In the genomic region with DNA sequence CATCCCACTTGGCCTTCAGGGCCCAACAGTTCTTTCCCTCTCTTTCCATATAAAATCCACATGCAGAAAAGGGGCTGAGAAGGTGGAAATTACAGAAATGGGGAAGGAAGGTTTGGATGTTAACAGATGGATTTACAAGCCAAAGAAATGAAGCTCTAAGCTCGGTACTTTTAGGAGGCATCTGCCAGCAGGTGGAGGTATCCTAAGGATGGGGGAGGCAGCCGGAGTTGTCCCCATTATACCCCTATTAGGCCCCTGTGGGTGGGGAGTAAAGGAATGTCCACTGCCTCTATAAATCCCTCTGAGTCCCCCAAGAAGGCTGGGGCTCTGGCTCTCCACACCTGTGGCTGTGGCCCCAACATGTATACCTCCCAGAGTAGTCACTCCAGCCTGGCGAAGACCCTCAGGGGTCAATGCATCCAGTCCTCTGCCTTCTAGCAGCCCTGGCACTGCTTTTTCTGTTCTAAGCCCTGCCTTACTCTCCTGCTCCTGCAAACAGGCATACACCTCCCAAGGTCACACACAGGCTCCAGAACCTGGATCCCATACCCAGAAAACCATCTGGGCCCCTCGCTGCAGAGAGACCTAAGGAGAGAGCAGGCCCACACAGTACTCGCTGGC, we compare ENCODE assay signal across 10 cellular contexts. TPM values are rescaled to one million over a fixed set of nuclear protein-coding genes. Genes with fewer than 3 reads are reported as not detected.
A peak's percentile ranks its signal among the peaks of the same experiment; 100 is the strongest.
DNase-seq lines count a peak whose midpoint lies in the region; ATAC-seq, FAIRE-seq and TF ChIP-seq lines count a peak whose summit lies in the region.
"Had no signal": no experiment of that assay in that cellular context is flagged by ENCODE, and none has a peak within 500 bp of the region (broad histone marks: within the 10 kb centered on the region; RNA-seq: fewer than 3 reads in every experiment).

No MANE protein-coding gene starts in this region.

- SMC1A ChIA-PET in GM12878 (lab: Charles Lee; ENCODE audit: uncharacterized antibody, unreplicated experiment) = no interaction called here

- H3K4me2 ChIP-seq in GM12878 (ENCODE audit: control insufficient read depth, insufficient read depth) = peak overlapping the region; percentile 87

- H3K4me1 Mint-ChIP-seq in CD8-positive, alpha-beta memory T cell = peaks cover 17 to 33% (median 29%) of the 10 kb centered on the region in 3 donors
- H3K4me1 Mint-ChIP-seq in IgD-negative memory B cell (peaks cover 14 to 26% (median 21%) of the 10 kb centered on the region in 3 donors), natural killer cell (peaks cover 12 to 29% of the 10 kb centered on the region in 2 donors)

- DNase-seq in CD8-positive, alpha-beta memory T cell = no peak
- DNase-seq in GM12878 (ENCODE audit: low read depth, low spot score) (no peak), natural killer cell (no peak), posterior vena cava (ENCODE audit: low spot score) (no peak), heart right ventricle (no peak), D721Med (ENCODE audit: insufficient read length, low spot score) (no peak)
- no peak for DNase-seq in activated effector memory CD4-positive, alpha-beta T cell treated with anti-CD3 and anti-CD28 coated beads, Interleukin-2, amount 50 U/mL, for 16 hours

- peak overlapping the region; percentile 77 to 94 (median 87) for H3K4me3 Mint-ChIP-seq in CD8-positive, alpha-beta memory T cell
- H3K4me3 Mint-ChIP-seq in IgD-negative memory B cell = peak overlapping the region; percentile 86 to 95 (median 91)
- peak overlapping the region; percentile 78 for H3K4me3 Mint-ChIP-seq in natural killer cell

- H2AFZ ChIP-seq in GM12878 (ENCODE audit: control insufficient read depth, low read depth, low read length) = no peak overlapping the region

- no peak for TF ChIP-seq EP300 in GM12878 (IDR thresholded peaks at IDR 0.05; ENCODE audit: borderline replicate concordance in 1 of 2, control insufficient read depth in 1 of 2, low read depth in 2 of 2, low read length in 2 of 2)

- no peaks in the 10 kb centered on the region for H3K36me3 ChIP-seq in CD8-positive, alpha-beta memory T cell (ENCODE audit: insufficient read depth, low read length)
- H3K36me3 ChIP-seq in GM12878 (ENCODE audit: control insufficient read depth in 2 of 2, insufficient read depth in 2 of 2, low read length in 1 of 2) (no peaks in the 10 kb centered on the region; a peak in 1 of 4 replicates), heart right ventricle (no peaks in the 10 kb centered on the region)
- H3K36me3 ChIP-seq: ascending aorta had no signal

- 16% methylated on average over 5 of the region's 5 CpGs for WGBS in GM12878 (ENCODE audit: insufficient coverage, insufficient replicate concordance, low lambda C conversion rate, missing lambda C conversion rate)
- WGBS in heart right ventricle, 2 donors = 49 to 61% methylated on average over 5 of the region's 5 CpGs

- H3K9me3 ChIP-seq in CD8-positive, alpha-beta memory T cell (ENCODE audit: low read length) = no peaks in the 10 kb centered on the region
- H3K9me3 ChIP-seq in GM12878 (replicated peaks; ENCODE audit: control insufficient read depth, insufficient read depth, low read length) (no peaks in the 10 kb centered on the region), heart right ventricle (no peaks in the 10 kb centered on the region)
- H3K9me3 ChIP-seq: ascending aorta had no signal

- no peak overlapping the region for H3K4me3 ChIP-seq in CD8-positive, alpha-beta memory T cell (ENCODE audit: low read length)
- H3K4me3 ChIP-seq in GM12878 (peak overlapping the region; percentile 99), heart right ventricle (peak overlapping the region in 2 of 10 donors; percentile 61 to 64)

- H3K27ac ChIP-seq in CD8-positive, alpha-beta memory T cell (ENCODE audit: low read depth, low read length) = no peak overlapping the region
- peak overlapping the region; percentile 80 for H3K27ac ChIP-seq in GM12878 (ENCODE audit: control insufficient read depth, insufficient read depth)
- H3K27ac ChIP-seq in heart right ventricle = no peak overlapping the region
- H3K27ac ChIP-seq: ascending aorta had no signal

- intact Hi-C loops in GM12878 (cut with micrococcal nuclease; ENCODE audit: unreplicated experiment) = no loop called here
- intact Hi-C loops in natural killer cell (cut with micrococcal nuclease) = no loop called here
- intact Hi-C loops in posterior vena cava (cut with DNase I) = no loop called here
- intact Hi-C loops in heart right ventricle (cut with DNase I) = no loop called here

- peaks cover under 1 to 3% of the 10 kb centered on the region in 2 donors for H3K27me3 Mint-ChIP-seq in CD8-positive, alpha-beta memory T cell
- H3K27me3 Mint-ChIP-seq in IgD-negative memory B cell = no peaks in the 10 kb centered on the region
- H3K27me3 Mint-ChIP-seq in natural killer cell (ENCODE audit: low read depth in 2 of 2) = peaks cover 1 to 5% of the 10 kb centered on the region in 2 donors

- POLR2A ChIA-PET in CD8-positive, alpha-beta memory T cell (lab: Charles Lee) = no interaction called here
- POLR2A ChIA-PET in GM12878 (lab: Charles Lee) = no interaction called here

- peaks cover under 1% of the 10 kb centered on the region; the same call in 1 of the 2 replicates for H4K20me1 ChIP-seq in GM12878 (ENCODE audit: control insufficient read depth, insufficient read depth)

- CTCF ChIA-PET in CD8-positive, alpha-beta memory T cell (lab: Charles Lee) = no interaction called here
- CTCF ChIA-PET in GM12878 (lab: Yijun Ruan, JAX) = interaction anchor here (2.9 kb wide), 1 partner anchor 48 kb away, joined by 10 read pairs; the partner anchor contains the start of gene CCT7

- peaks cover 18% of the 10 kb centered on the region for H3K4me1 ChIP-seq in CD8-positive, alpha-beta memory T cell (ENCODE audit: insufficient read depth, low read length)
- H3K4me1 ChIP-seq in GM12878 (ENCODE audit: control insufficient read depth, insufficient read depth, low read length) (peaks cover 11% of the 10 kb centered on the region), heart right ventricle (peaks cover 0 to 22% (median 15%) of the 10 kb centered on the region in 9 donors)

- ATAC-seq in GM12878 (no peak), natural killer cell (no peak), heart right ventricle (no peak)

- H3K27ac Mint-ChIP-seq in CD8-positive, alpha-beta memory T cell = peak overlapping the region in 7 of 8 donors; percentile 55 to 83 (median 71)
- peak overlapping the region; percentile 31 to 70 (median 67) for H3K27ac Mint-ChIP-seq in IgD-negative memory B cell
- peak overlapping the region in 1 of 2 donors; percentile 28 for H3K27ac Mint-ChIP-seq in natural killer cell

- no peaks in the 10 kb centered on the region for H3K9me3 Mint-ChIP-seq in CD8-positive, alpha-beta memory T cell
- H3K9me3 Mint-ChIP-seq in IgD-negative memory B cell (no peaks in the 10 kb centered on the region), natural killer cell (no peaks in the 10 kb centered on the region)

- peaks cover 0 to 2% (median 1%) of the 10 kb centered on the region in 3 donors for H3K36me3 Mint-ChIP-seq in CD8-positive, alpha-beta memory T cell
- H3K36me3 Mint-ChIP-seq in IgD-negative memory B cell (peaks cover 7% of the 10 kb centered on the region), natural killer cell (no peaks in the 10 kb centered on the region)

- H3K9ac ChIP-seq in GM12878 (ENCODE audit: control insufficient read depth, insufficient read depth, low read length) = peak overlapping the region; percentile 79

- FAIRE-seq in GM12878 (lab: Jason Lieb, UNC) (no peak), D721Med (lab: Jason Lieb, UNC) (no peak)

- BruUV-seq in GM12878 (replicated peaks; lab: Mats Ljungman, UMichigan) = no TSS peak

- no peak for TF ChIP-seq POLR2A in GM12878 (IDR thresholded peaks at IDR 0.05; ENCODE audit: low read depth, low read length)

- in situ Hi-C loops in GM12878 (cut with MboI) = no loop called here

- no peak for TF ChIP-seq CTCF in GM12878 (IDR thresholded peaks at IDR 0.05 in 2 of 3, conservative IDR thresholded peaks at IDR 0.05 in 1 of 3; ENCODE audit: control insufficient read depth in 2 of 3, extremely low read depth in 1 of 3, insufficient read depth in 1 of 3, low read depth in 3 of 3, low read length in 3 of 3)
- no peak for TF ChIP-seq CTCF in natural killer cell (IDR thresholded peaks at IDR 0.05)
- TF ChIP-seq CTCF in heart right ventricle (IDR thresholded peaks at IDR 0.05) = no peak
- no peak for TF ChIP-seq CTCF in D721Med (IDR thresholded peaks at IDR 0.05; ENCODE audit: insufficient read depth, missing control alignments)

- H3K79me2 ChIP-seq in GM12878 (ENCODE audit: control insufficient read depth, insufficient read depth, low read length) = peaks cover 49% of the 10 kb centered on the region

- RAD21 ChIA-PET in GM12878 (lab: Charles Lee; ENCODE audit: unreplicated experiment) = no interaction called here

- H3K27me3 ChIP-seq in CD8-positive, alpha-beta memory T cell (ENCODE audit: insufficient read depth, low read length, poor library complexity, severe bottlenecking) = no peaks in the 10 kb centered on the region
- no peaks in the 10 kb centered on the region for H3K27me3 ChIP-seq in GM12878 (replicated peaks in 1 of 2; ENCODE audit: control insufficient read depth in 2 of 2, insufficient read depth in 2 of 2, low read length in 1 of 2)
- H3K27me3 ChIP-seq in heart right ventricle = peaks cover 6 to 43% (median 30%) of the 10 kb centered on the region in 7 donors
- H3K27me3 ChIP-seq: ascending aorta had no signal

- TF ChIP-seq RAD21 in GM12878 (IDR thresholded peaks at IDR 0.05; ENCODE audit: insufficient read depth, low read depth, low read length) = 0 out of 2 replicates have a peak, but pooled peaks have one; percentile 12

RNA-seq across cellular contexts. Expression of gene FBXO41, which starts 1.2 kb away (rescaled TPM):
- total RNA-seq in CD8-positive, alpha-beta memory T cell = 10 to 100 TPM; 25.3 to 25.6 TPM
- polyA plus RNA-seq in CD8-positive, alpha-beta memory T cell = 2.4 TPM
- 3.8 TPM for polyA plus RNA-seq in IgD-negative memory B cell
- total RNA-seq in GM12878 (2013; cell fraction: nucleolus; rRNA removed) = 29.6 and 30.1 TPM in 2 replicates
- total RNA-seq in GM12878 (2014; rRNA removed) = 11.7 and 14.7 TPM in 2 replicates
- total RNA-seq in GM12878 (2014; rRNA removed; fragmentation: Illumina TruSeq; extraction: Trizol) = 7.4 and 7.9 TPM in 2 replicates
- 37.0 and 38.9 TPM in 2 replicates for total RNA-seq in GM12878 (2021)
- 11.1 TPM for polyA plus RNA-seq in GM12878 (2011; ENCODE audit: low read depth)
- polyA plus RNA-seq in GM12878 (2011; rRNA removed) = 14.5 and 18.9 TPM in 2 replicates
- polyA plus RNA-seq in GM12878 (2011; cell fraction: cytosol; rRNA removed) = 22.8 and 28.9 TPM in 2 replicates
- polyA plus RNA-seq in GM12878 (2011; cell fraction: nucleus; rRNA removed) = 122 and 135 TPM in 2 replicates
- 20.1 and 22.7 TPM in 2 replicates for polyA plus RNA-seq in GM12878 (2012)
- 11.7 and 17.4 TPM in 2 replicates for polyA plus RNA-seq in GM12878 (2014; fragmentation: Illumina TruSeq; extraction: Trizol)
- 1 to 10 TPM; 1.9 to 2.0 TPM for polyA plus RNA-seq in GM12878 (2014; fragmentation: Nextera tagmentation; extraction: Ambion mirVana)
- polyA plus RNA-seq in GM12878 (2014; rRNA removed) = 29.9 and 32.7 TPM in 2 replicates
- polyA plus RNA-seq in GM12878 (2016; fragmentation: Nextera tagmentation; extraction: Ambion mirVana) = 1 to 10 TPM; 2.8 to 4.1 TPM
- polyA minus RNA-seq in GM12878 (2011; rRNA and poly(A)+ RNA removed) = 16.0 and 25.1 TPM in 2 replicates
- polyA minus RNA-seq in GM12878 (2011; cell fraction: cytosol; rRNA and poly(A)+ RNA removed) = 9.6 and 9.8 TPM in 2 replicates
- polyA minus RNA-seq in GM12878 (2011; cell fraction: nucleus; rRNA and poly(A)+ RNA removed) = 19.1 and 28.5 TPM in 2 replicates
- 10 to 100 TPM; 11.5 to 16.4 (median 13.8) TPM for total RNA-seq in natural killer cell
- total RNA-seq in posterior vena cava = 1 to 10 TPM; 1.4 to 1.8 TPM
- 1 to 10 TPM in 3 of 10 donors, under 1 TPM in 7; 0.57 to 1.8 (median 0.80) TPM for total RNA-seq in heart right ventricle
- polyA plus RNA-seq in heart right ventricle = under 1 TPM; 0.12 to 0.51 TPM

RNA-seq across cellular contexts. Expression of gene EGR4, which starts 10.3 kb away (rescaled TPM):
- total RNA-seq in CD8-positive, alpha-beta memory T cell = under 1 TPM; 0.31 to 0.55 TPM
- not detected for polyA plus RNA-seq in CD8-positive, alpha-beta memory T cell
- polyA plus RNA-seq in IgD-negative memory B cell = 0.26 TPM
- 0.15 TPM in 1 of 2 replicates, not detected in the other for total RNA-seq in GM12878 (2013; cell fraction: nucleolus; rRNA removed)
- total RNA-seq in GM12878 (2014; rRNA removed) = not detected in 2 replicates
- not detected in 2 replicates for total RNA-seq in GM12878 (2014; rRNA removed; fragmentation: Illumina TruSeq; extraction: Trizol)
- total RNA-seq in GM12878 (2021) = 0.16 TPM in 1 of 2 replicates, not detected in the other
- polyA plus RNA-seq in GM12878 (2011; ENCODE audit: low read depth) = not detected
- not detected in 2 replicates for polyA plus RNA-seq in GM12878 (2011; rRNA removed)
- not detected in 2 replicates for polyA plus RNA-seq in GM12878 (2011; cell fraction: cytosol; rRNA removed)
- 0.09 and 0.22 TPM in 2 replicates for polyA plus RNA-seq in GM12878 (2011; cell fraction: nucleus; rRNA removed)
- not detected in 2 replicates for polyA plus RNA-seq in GM12878 (2012)
- polyA plus RNA-seq in GM12878 (2014; fragmentation: Illumina TruSeq; extraction: Trizol) = not detected in 2 replicates
- polyA plus RNA-seq in GM12878 (2014; fragmentation: Nextera tagmentation; extraction: Ambion mirVana) = not detected
- polyA plus RNA-seq in GM12878 (2014; rRNA removed) = not detected in 2 replicates
- under 1 TPM in 1 of 2 experiments, not detected in 1; 0.07 TPM for polyA plus RNA-seq in GM12878 (2016; fragmentation: Nextera tagmentation; extraction: Ambion mirVana)
- polyA minus RNA-seq in GM12878 (2011; rRNA and poly(A)+ RNA removed) = not detected in 2 replicates
- polyA minus RNA-seq in GM12878 (2011; cell fraction: cytosol; rRNA and poly(A)+ RNA removed) = not detected in 2 replicates
- polyA minus RNA-seq in GM12878 (2011; cell fraction: nucleus; rRNA and poly(A)+ RNA removed) = 0.12 TPM in 1 of 2 replicates, not detected in the other
- 1 to 10 TPM in 2 of 3 donors, under 1 TPM in 1; 0.28 to 2.6 (median 1.1) TPM for total RNA-seq in natural killer cell
- not detected for total RNA-seq in posterior vena cava
- under 1 TPM in 1 of 10 donors, not detected in 9; 0.36 TPM for total RNA-seq in heart right ventricle
- polyA plus RNA-seq in heart right ventricle = not detected
- total RNA-seq: ascending aorta, left colon had no signal

RNA-seq across cellular contexts. Expression of gene CCT7, which starts 48.9 kb away (rescaled TPM):
- total RNA-seq in CD8-positive, alpha-beta memory T cell = 100 to 1,000 TPM; 750 to 758 TPM
- 263 TPM for polyA plus RNA-seq in CD8-positive, alpha-beta memory T cell
- polyA plus RNA-seq in IgD-negative memory B cell (242 TPM), GM12878 (2011; rRNA removed) (498 and 571 TPM in 2 replicates), GM12878 (2014; fragmentation: Illumina TruSeq; extraction: Trizol) (574 and 674 TPM in 2 replicates), GM12878 (2014; fragmentation: Nextera tagmentation; extraction: Ambion mirVana) (100 to 1,000 TPM; 206 to 377 TPM), GM12878 (2014; rRNA removed) (530 and 598 TPM in 2 replicates), GM12878 (2016; fragmentation: Nextera tagmentation; extraction: Ambion mirVana) (100 to 1,000 TPM; 455 to 510 TPM), heart right ventricle (100 to 1,000 TPM; 209 to 332 TPM)
- total RNA-seq in GM12878 (2013; cell fraction: nucleolus; rRNA removed) = 85.4 and 96.2 TPM in 2 replicates
- total RNA-seq in GM12878 (2014; rRNA removed) (468 and 475 TPM in 2 replicates), GM12878 (2014; rRNA removed; fragmentation: Illumina TruSeq; extraction: Trizol) (472 and 478 TPM in 2 replicates), GM12878 (2021) (474 and 494 TPM in 2 replicates), natural killer cell (100 to 1,000 TPM in 2 of 3 donors, 10 to 100 TPM in 1; 82.3 to 114 (median 112) TPM), posterior vena cava (100 to 1,000 TPM; 190 to 234 TPM), heart right ventricle (100 to 1,000 TPM; 162 to 213 (median 177) TPM)
- polyA plus RNA-seq in GM12878 (2011; ENCODE audit: low read depth) = 269 TPM
- 415 and 490 TPM in 2 replicates for polyA plus RNA-seq in GM12878 (2011; cell fraction: cytosol; rRNA removed)
- 162 and 206 TPM in 2 replicates for polyA plus RNA-seq in GM12878 (2011; cell fraction: nucleus; rRNA removed)
- polyA plus RNA-seq in GM12878 (2012) = 217 and 463 TPM in 2 replicates
- polyA minus RNA-seq in GM12878 (2011; rRNA and poly(A)+ RNA removed) = 387 and 498 TPM in 2 replicates
- polyA minus RNA-seq in GM12878 (2011; cell fraction: cytosol; rRNA and poly(A)+ RNA removed) = 110 and 130 TPM in 2 replicates
- polyA minus RNA-seq in GM12878 (2011; cell fraction: nucleus; rRNA and poly(A)+ RNA removed) = 69.8 and 106 TPM in 2 replicates

RNA-seq across cellular contexts. Expression of gene PRADC1, which starts 50.0 kb away (rescaled TPM):
- total RNA-seq in CD8-positive, alpha-beta memory T cell = 10 to 100 TPM; 21.1 to 24.9 TPM
- 27.2 TPM for polyA plus RNA-seq in CD8-positive, alpha-beta memory T cell
- polyA plus RNA-seq in IgD-negative memory B cell (12.4 TPM), GM12878 (2011; rRNA removed) (5.1 and 8.9 TPM in 2 replicates), GM12878 (2014; fragmentation: Illumina TruSeq; extraction: Trizol) (6.2 and 12.6 TPM in 2 replicates), GM12878 (2014; fragmentation: Nextera tagmentation; extraction: Ambion mirVana) (1 to 10 TPM; 3.7 to 8.1 TPM), GM12878 (2014; rRNA removed) (14.9 and 16.1 TPM in 2 replicates), GM12878 (2016; fragmentation: Nextera tagmentation; extraction: Ambion mirVana) (10 to 100 TPM; 31.5 to 39.0 TPM), heart right ventricle (100 to 1,000 TPM; 109 to 221 TPM)
- total RNA-seq in GM12878 (2013; cell fraction: nucleolus; rRNA removed) = 1.1 and 2.2 TPM in 2 replicates
- total RNA-seq in GM12878 (2014; rRNA removed) (16.9 and 18.6 TPM in 2 replicates), GM12878 (2014; rRNA removed; fragmentation: Illumina TruSeq; extraction: Trizol) (11.7 and 12.4 TPM in 2 replicates), GM12878 (2021) (13.4 and 15.7 TPM in 2 replicates), natural killer cell (1 to 10 TPM; 8.3 to 9.7 (median 9.1) TPM), posterior vena cava (10 to 100 TPM; 16.8 to 23.5 TPM), heart right ventricle (10 to 100 TPM; 61.2 to 96.5 (median 76.6) TPM)
- 4.2 TPM for polyA plus RNA-seq in GM12878 (2011; ENCODE audit: low read depth)
- 13.5 and 18.2 TPM in 2 replicates for polyA plus RNA-seq in GM12878 (2011; cell fraction: cytosol; rRNA removed)
- 7.2 and 7.9 TPM in 2 replicates for polyA plus RNA-seq in GM12878 (2011; cell fraction: nucleus; rRNA removed)
- polyA plus RNA-seq in GM12878 (2012) = 6.9 and 7.9 TPM in 2 replicates
- polyA minus RNA-seq in GM12878 (2011; rRNA and poly(A)+ RNA removed) = 5.1 and 11.0 TPM in 2 replicates
- 1.9 and 4.0 TPM in 2 replicates for polyA minus RNA-seq in GM12878 (2011; cell fraction: cytosol; rRNA and poly(A)+ RNA removed)
- polyA minus RNA-seq in GM12878 (2011; cell fraction: nucleus; rRNA and poly(A)+ RNA removed) = 1.6 and 4.6 TPM in 2 replicates
